In genomic region chr14:23095196-23096108, GRCh38 we compare ENCODE assay signal across 8 cellular contexts. TPM values are rescaled to one million over a fixed set of nuclear protein-coding genes. Genes with fewer than 3 reads are reported as not detected.
DNase-seq lines count a peak whose midpoint lies in the region; ATAC-seq and TF ChIP-seq lines count a peak whose summit lies in the region.

Gene C14orf119 (plus strand): TSS chr14:23095505. CDS start chr14:23097659, 2,154 bp downstream.

- peaks cover 9% of the 10 kb centered on the region for H3K36me3 ChIP-seq in colonic mucosa

- peak within 1 kb of the TSS; percentile 98 to 99 for H3K9ac ChIP-seq in colonic mucosa (ENCODE audit: low read depth in 2 of 2, low read length in 2 of 2)

- peak within 1 kb of the TSS; percentile 98 for H3K27ac ChIP-seq in colonic mucosa

- TF ChIP-seq CTCF in colonic mucosa (IDR thresholded peaks at IDR 0.05): no peak

- DNase-seq in A172 (ENCODE audit: low spot score): peak; percentile 96
- DNase-seq in T-helper 22 cell (ENCODE audit: low read depth): peak; percentile 99
- peak; percentile 100 for DNase-seq in colonic mucosa
- peak; percentile 100 for DNase-seq in left lobe of liver (ENCODE audit: low spot score)
- DNase-seq in stimulated activated CD4-positive, alpha-beta T cell treated with anti-CD3 and anti-CD28 coated beads, TNF-alpha, amount 100 ng/mL, for 48 hours (ENCODE audit: low read depth in 3 of 3): peak; percentile 99 to 100 (median 99)
- DNase-seq in NCI-H2171 (lab: John Stamatoyannopoulos, UW): no peak

- H3K4me1 ChIP-seq in colonic mucosa: peaks cover 4% of the 10 kb centered on the region

- ATAC-seq in GM18907 (IDR thresholded peaks at IDR 0.05; ENCODE audit: unreplicated experiment): peak; percentile 94
- peak; percentile 86 for ATAC-seq in HG03139 (IDR thresholded peaks at IDR 0.05; ENCODE audit: unreplicated experiment)
- peak; percentile 88 for ATAC-seq in left lobe of liver

- intact Hi-C loops in colonic mucosa (cut with DNase I): no loop called here

- H3K9me3 ChIP-seq in colonic mucosa: no peaks in the 10 kb centered on the region

- peak within 1 kb of the TSS; percentile 74 for H3K4me3 ChIP-seq in colonic mucosa

- H3K27me3 ChIP-seq in colonic mucosa: no peaks in the 10 kb centered on the region

RNA-seq across cellular contexts. Expression of gene C14orf119, which starts in this region (rescaled TPM):
- total RNA-seq in A172 (2014; rRNA removed; shearing (Covaris generic)): 23.0 and 34.5 TPM in 2 replicates
- total RNA-seq in colonic mucosa (10 to 100 TPM; 56.2 to 59.2 TPM), left lobe of liver (14.4 TPM)
